8 cellular contexts compared by ENCODE assay signal in genomic region chr6:158799051-158799792, GRCh38. TPM values are rescaled to one million over a fixed set of nuclear protein-coding genes. Genes with fewer than 3 reads are reported as not detected.
DNase-seq lines count a peak whose midpoint lies in the region; TF ChIP-seq lines count a peak whose summit lies in the region.

No MANE protein-coding gene starts in this region.

- H3K27ac ChIP-seq in vagina = peak overlapping the region; percentile 63

- TF ChIP-seq POLR2A in vagina (IDR thresholded peaks at IDR 0.05) = no peak

- peak; percentile 10 for TF ChIP-seq CTCF in GM12864 (IDR thresholded peaks at IDR 0.05; ENCODE audit: low read depth, low read length, missing control alignments)
- no peak for TF ChIP-seq CTCF in vagina (IDR thresholded peaks at IDR 0.05)

- H3K4me3 ChIP-seq in GM12864 (ENCODE audit: low read depth, low read length) (no peak overlapping the region), vagina (no peak overlapping the region)

- H3K27me3 ChIP-seq in vagina = no peaks in the 10 kb centered on the region

- no peaks in the 10 kb centered on the region for H3K9me3 ChIP-seq in vagina

- H3K4me1 ChIP-seq in vagina = peaks cover 46% of the 10 kb centered on the region

- intact Hi-C loops in vagina (cut with DNase I) = no loop called here

- no peaks in the 10 kb centered on the region for H3K36me3 ChIP-seq in vagina

- no peak for DNase-seq in GM12864 (ENCODE audit: low read depth)
- DNase-seq in NCI-H2171 (lab: John Stamatoyannopoulos, UW) = peak; percentile 86
- DNase-seq in amniotic epithelial cell (ENCODE audit: low read depth) = peak; percentile 96
- peak; percentile 84 for DNase-seq in kidney tubule cell (ENCODE audit: low spot score)
- DNase-seq in vagina (ENCODE audit: extremely low spot score in 2 of 2) = no peak
- no peak for DNase-seq in SKM-1 treated with dmso at 0.1 percent for 144 hours (lab: John Stamatoyannopoulos, UW; ENCODE audit: unreplicated experiment)
- no peak for DNase-seq in activated CD4-positive, alpha-beta T cell treated with anti-CD3 and anti-CD28 coated beads, Interleukin-2, amount 50 U/mL, for 4 hours
- DNase-seq in GM19238 (ENCODE audit: insufficient read length, low spot score) = no peak

RNA-seq across cellular contexts. Expression of gene EZR, which starts 19.9 kb away (rescaled TPM):
- 99.7 TPM for total RNA-seq in vagina

Comparison
In these comparisons a context has a peak if more than half of its experiments do, and no peak if none do; other contexts are left out.
1. DNase-seq: peak in NCI-H2171 (single experiment), amniotic epithelial cell (single experiment) and kidney tubule cell (single experiment); none in GM12864 (single experiment), vagina (0 of 2), SKM-1 treated with dmso at 0.1 percent for 144 hours (single experiment), activated CD4-positive, alpha-beta T cell treated with anti-CD3 and anti-CD28 coated beads, Interleukin-2, amount 50 U/mL, for 4 hours (0 of 2) and GM19238 (single experiment).